Comparison of ENCODE assay signal across 14 cellular contexts in genomic region chr1:53091841-53092645, GRCh38. TPM values are rescaled to one million over a fixed set of nuclear protein-coding genes. Genes with fewer than 3 reads are reported as not detected.
A peak's percentile ranks its signal among the peaks of the same experiment; 100 is the strongest.
DNase-seq lines count a peak whose midpoint lies in the region; TF ChIP-seq lines count a peak whose summit lies in the region.
"Had no signal": no experiment of that assay in that cellular context is flagged by ENCODE, and none has a peak within 500 bp of the region (broad histone marks: within the 10 kb centered on the region; RNA-seq: fewer than 3 reads in every experiment).

No MANE protein-coding gene starts in this region.

- no peak for TF ChIP-seq POLR2A in testis (IDR thresholded peaks at IDR 0.05)

- H3K4me1 Mint-ChIP-seq in activated naive CD8-positive, alpha-beta T cell treated with anti-CD3 and anti-CD28 coated beads for 36 hours, result no peaks in the 10 kb centered on the region

- peak overlapping the region in 1 of 11 experiments; percentile 46; a peak in 5 of 22 replicates for H3K9ac ChIP-seq in BLaER1 treated with 17β-estradiol and CSF1 and Interleukin-3, amounts not matched to agents 10 nM and 100 nM

- H3K27ac Mint-ChIP-seq in activated naive CD8-positive, alpha-beta T cell treated with anti-CD3 and anti-CD28 coated beads for 36 hours, result no peak overlapping the region
- H3K27ac Mint-ChIP-seq: type B pancreatic cell had no signal

- H3K27ac ChIP-seq in BLaER1 treated with 17β-estradiol and CSF1 and Interleukin-3, amounts not matched to agents 10 nM and 100 nM, result peak overlapping the region in 6 of 11 experiments; percentile 13 to 72 (median 55); a peak in 8 of 22 replicates
- H3K27ac ChIP-seq in testis, result no peak overlapping the region

- H3K4me2 ChIP-seq in BLaER1 treated with 17β-estradiol and CSF1 and Interleukin-3, amounts not matched to agents 10 nM and 100 nM, result peak overlapping the region in 9 of 11 experiments; percentile 10 to 69 (median 20); a peak in 14 of 22 replicates

- H3K4me3 ChIP-seq in BLaER1 treated with 17β-estradiol and CSF1 and Interleukin-3, amounts not matched to agents 10 nM and 100 nM, result no peak overlapping the region
- no peak overlapping the region for H3K4me3 ChIP-seq in fibroblast of pulmonary artery (replicated peaks; ENCODE audit: low read depth, low read length)
- no peak overlapping the region for H3K4me3 ChIP-seq in testis
- H3K4me3 ChIP-seq: HAP-1 had no signal

- no peaks in the 10 kb centered on the region for H3K9me3 Mint-ChIP-seq in activated naive CD8-positive, alpha-beta T cell treated with anti-CD3 and anti-CD28 coated beads for 36 hours
- H3K9me3 Mint-ChIP-seq: type B pancreatic cell had no signal

- no peaks in the 10 kb centered on the region for H3K36me3 Mint-ChIP-seq in activated naive CD8-positive, alpha-beta T cell treated with anti-CD3 and anti-CD28 coated beads for 36 hours
- H3K36me3 Mint-ChIP-seq: type B pancreatic cell had no signal

- H3K36me3 ChIP-seq in BLaER1 treated with 17β-estradiol and CSF1 and Interleukin-3, amounts not matched to agents 10 nM and 100 nM, result no peaks in the 10 kb centered on the region
- H3K36me3 ChIP-seq in testis (ENCODE audit: low read depth, missing control alignments), result no peaks in the 10 kb centered on the region
- H3K36me3 ChIP-seq: HAP-1 had no signal

- H4K20me1 ChIP-seq in BLaER1 treated with 17β-estradiol and CSF1 and Interleukin-3, amounts not matched to agents 10 nM and 100 nM, result no peaks in the 10 kb centered on the region

- 83 to 85% methylated on average over 17 to 26 of the region's 26 CpGs for WGBS in testis, 2 donors

- TF ChIP-seq CTCF in fibroblast of pulmonary artery (IDR thresholded peaks at IDR 0.05; ENCODE audit: low read length, missing control alignments) (no peak), testis (IDR thresholded peaks at IDR 0.05) (no peak), GM10266 (IDR thresholded peaks at IDR 0.05; ENCODE audit: control insufficient read depth, insufficient read depth, low read depth, missing control alignments) (no peak)

- H3K27me3 ChIP-seq in BLaER1 treated with 17β-estradiol and CSF1 and Interleukin-3, amounts not matched to agents 10 nM and 100 nM, result no peaks in the 10 kb centered on the region
- H3K27me3 ChIP-seq in testis, result no peaks in the 10 kb centered on the region

- peaks cover 20 to 25% (median 21%) of the 10 kb centered on the region in 11 experiments for H3K9me3 ChIP-seq in BLaER1 treated with 17β-estradiol and CSF1 and Interleukin-3, amounts not matched to agents 10 nM and 100 nM (replicated peaks in 1 of 11)
- H3K9me3 ChIP-seq in testis, result no peaks in the 10 kb centered on the region
- H3K9me3 ChIP-seq: HAP-1 had no signal

- H3K4me3 Mint-ChIP-seq in activated naive CD8-positive, alpha-beta T cell treated with anti-CD3 and anti-CD28 coated beads for 36 hours, result no peak overlapping the region
- H3K4me3 Mint-ChIP-seq: type B pancreatic cell had no signal

- peak; percentile 79 for DNase-seq in M059J (ENCODE audit: low read depth)
- DNase-seq in fibroblast of pulmonary artery (ENCODE audit: low read depth), result peak; percentile 26
- DNase-seq in medulla oblongata (ENCODE audit: extremely low spot score), result peak; percentile 22
- DNase-seq in activated naive CD8-positive, alpha-beta T cell treated with anti-CD3 and anti-CD28 coated beads for 36 hours, result no peak
- DNase-seq in testis, result no peak
- no peak for DNase-seq in GM10266 (ENCODE audit: extremely low spot score)
- DNase-seq in DMS53 (lab: John Stamatoyannopoulos, UW), result no peak
- DNase-seq: DMS 273 treated with DMSO at 0.1 percent for 48 hours, foreskin melanocyte, NCI-H187, NCI-H82 had no signal

- intact Hi-C loops in testis (cut with DNase I; ENCODE audit: low total_unique reads), result no loop called here

- peaks cover 0 to 18% (median 14%) of the 10 kb centered on the region in 10 experiments; a peak in 14 of 20 replicates for H3K4me1 ChIP-seq in BLaER1 treated with 17β-estradiol and CSF1 and Interleukin-3, amounts not matched to agents 10 nM and 100 nM
- H3K4me1 ChIP-seq in testis, result no peaks in the 10 kb centered on the region
- H3K4me1 ChIP-seq: HAP-1 had no signal

- no peaks in the 10 kb centered on the region for H3K27me3 Mint-ChIP-seq in activated naive CD8-positive, alpha-beta T cell treated with anti-CD3 and anti-CD28 coated beads for 36 hours
- H3K27me3 Mint-ChIP-seq: type B pancreatic cell had no signal

RNA-seq across cellular contexts. Expression of gene PODN, which starts 30.0 kb away (rescaled TPM):
- total RNA-seq in M059J (2014; rRNA removed; shearing (Covaris generic)), result not detected in 2 replicates
- total RNA-seq in activated naive CD8-positive, alpha-beta T cell treated with anti-CD3 and anti-CD28 coated beads for 36 hours, result not detected
- total RNA-seq in testis, result 100 to 1,000 TPM in 1 of 2 donors, 10 to 100 TPM in 1; 87.5 to 104 TPM
- polyA plus RNA-seq in testis (ENCODE audit: insufficient read depth, low read depth, low replicate concordance), result 69.3 TPM

RNA-seq across cellular contexts. Expression of gene SLC1A7, which starts 50.4 kb away (rescaled TPM):
- 0.25 TPM in 1 of 2 replicates, not detected in the other for total RNA-seq in M059J (2014; rRNA removed; shearing (Covaris generic))
- not detected for total RNA-seq in activated naive CD8-positive, alpha-beta T cell treated with anti-CD3 and anti-CD28 coated beads for 36 hours
- total RNA-seq in testis, result 1 to 10 TPM in 1 of 2 donors, under 1 TPM in 1; 0.47 to 1.2 TPM
- polyA plus RNA-seq in testis (ENCODE audit: insufficient read depth, low read depth, low replicate concordance), result 0.32 TPM

Comparison
In these comparisons a context has a peak if more than half of its experiments do, and no peak if none do; other contexts are left out.
1. H3K27ac ChIP-seq: peak in BLaER1 treated with 17β-estradiol and CSF1 and Interleukin-3, amounts not matched to agents 10 nM and 100 nM (6 of 11); none in testis (0 of 2).
2. DNase-seq: peak in M059J (single experiment), fibroblast of pulmonary artery (single experiment) and medulla oblongata (single experiment); none in activated naive CD8-positive, alpha-beta T cell treated with anti-CD3 and anti-CD28 coated beads for 36 hours (single experiment), testis (single experiment), GM10266 (single experiment) and DMS53 (single experiment).
3. RNA of gene PODN, which starts 30.0 kb away (total RNA-seq): 87.5 to 104 TPM in testis; not detected in M059J and not detected in activated naive CD8-positive, alpha-beta T cell treated with anti-CD3 and anti-CD28 coated beads for 36 hours; every median in the first group is over 10 times any median in the second.